In genomic region chr9:129194222-129194621, GRCh38 we compare ENCODE assay signal across 18 cellular contexts. TPM values are rescaled to one million over a fixed set of nuclear protein-coding genes. Genes with fewer than 3 reads are reported as not detected.
DNase-seq lines count a peak whose midpoint lies in the region; ATAC-seq, FAIRE-seq and TF ChIP-seq lines count a peak whose summit lies in the region.
"Had no signal": no experiment of that assay in that cellular context is flagged by ENCODE, and none has a peak within 500 bp of the region (broad histone marks: within the 10 kb centered on the region; RNA-seq: fewer than 3 reads in every experiment).

No MANE protein-coding gene starts in this region.

- H3K4me1 ChIP-seq in A549 (no peaks in the 10 kb centered on the region), vagina (peaks cover 32% of the 10 kb centered on the region)

- H3K4me3 Mint-ChIP-seq in neural crest cell: no peak overlapping the region
- H3K4me3 Mint-ChIP-seq in activated naive CD4-positive, alpha-beta T cell treated with anti-CD3 and anti-CD28 coated beads for 36 hours: no peak overlapping the region
- H3K4me3 Mint-ChIP-seq: B cell; CD4-positive, alpha-beta T cell had no signal

- peaks cover 36% of the 10 kb centered on the region; the same call in 2 of the 3 replicates for H3K9me3 ChIP-seq in A549
- H3K9me3 ChIP-seq in vagina: no peaks in the 10 kb centered on the region
- H3K9me3 ChIP-seq: Caco-2 had no signal

- H3K4me2 ChIP-seq in A549: no peak overlapping the region

- DNase-seq in A549 (ENCODE audit: low read depth in 1 of 2, low spot score in 1 of 2): no peak
- DNase-seq in SK-MEL-5 (ENCODE audit: low read depth, low spot score): peak; percentile 32
- DNase-seq in neural crest cell (ENCODE audit: low read depth, low spot score): no peak
- DNase-seq in vagina (ENCODE audit: extremely low spot score in 2 of 2): no peak
- no peak for DNase-seq in RWPE1 (ENCODE audit: low spot score)
- DNase-seq in activated naive CD4-positive, alpha-beta T cell treated with anti-CD3 and anti-CD28 coated beads for 36 hours: no peak
- DNase-seq in C1 segment of cervical spinal cord (lab: John Stamatoyannopoulos, UW): no peak
- DNase-seq: 8988T; Caco-2; CD4-positive, alpha-beta T cell; HCEC 1CT had no signal

- H3K27ac Mint-ChIP-seq in neural crest cell (ENCODE audit: unreplicated experiment): peak overlapping the region; percentile 65
- no peak overlapping the region for H3K27ac Mint-ChIP-seq in activated naive CD4-positive, alpha-beta T cell treated with anti-CD3 and anti-CD28 coated beads for 36 hours
- H3K27ac Mint-ChIP-seq: B cell; CD4-positive, alpha-beta T cell had no signal

- H3K27ac ChIP-seq in A549 (no peak overlapping the region; a peak in 1 of 6 replicates), vagina (peak overlapping the region; percentile 35), RWPE1 (no peak overlapping the region)
- H3K27ac ChIP-seq: C4-2B had no signal

- in situ Hi-C loops in SK-MEL-5 (cut with HindIII; ENCODE audit: low pct_unique_long_range_greater_than_20kb, low sequenced_read_pairs): no loop called here

- POLR2A ChIA-PET in A549 (lab: Yijun Ruan, JAX) (no interaction called here), RWPE1 (lab: Yijun Ruan, JAX; ENCODE audit: low non-redundant PET) (no interaction called here)

- no peak for TF ChIP-seq EP300 in A549 (IDR thresholded peaks at IDR 0.05)

- no peaks in the 10 kb centered on the region for H3K27me3 Mint-ChIP-seq in neural crest cell (ENCODE audit: low read depth)
- peaks cover 4% of the 10 kb centered on the region for H3K27me3 Mint-ChIP-seq in activated naive CD4-positive, alpha-beta T cell treated with anti-CD3 and anti-CD28 coated beads for 36 hours (ENCODE audit: low read depth)
- H3K27me3 Mint-ChIP-seq: CD4-positive, alpha-beta T cell had no signal

- no peak overlapping the region for H3K4me3 ChIP-seq in A549
- H3K4me3 ChIP-seq in vagina: no peak overlapping the region

- intact Hi-C loops in vagina (cut with DNase I): no loop called here
- intact Hi-C loops in activated naive CD4-positive, alpha-beta T cell treated with anti-CD3 and anti-CD28 coated beads for 36 hours (cut with micrococcal nuclease): no loop called here

- H3K36me3 Mint-ChIP-seq in neural crest cell (ENCODE audit: low read depth): no peaks in the 10 kb centered on the region
- no peaks in the 10 kb centered on the region for H3K36me3 Mint-ChIP-seq in activated naive CD4-positive, alpha-beta T cell treated with anti-CD3 and anti-CD28 coated beads for 36 hours (ENCODE audit: low read depth)

- WGBS in A549 (ENCODE audit: missing lambda C conversion rate): 42% methylated on average over 3 of the region's 3 CpGs

- no peak for TF ChIP-seq POLR2A in A549 (IDR thresholded peaks at IDR 0.05; ENCODE audit: low read length)
- no peak for TF ChIP-seq POLR2A in vagina (IDR thresholded peaks at IDR 0.05)

- H3K36me3 ChIP-seq in vagina: no peaks in the 10 kb centered on the region

- CTCF ChIA-PET in A549 (lab: Yijun Ruan, JAX) (interaction anchor here (0.8 to 1.3 kb wide), 3 partner anchors 12 to 86 kb away, joined by 3 to 6 read pairs (median 4); no protein-coding TSS in a partner anchor), RWPE1 (lab: Yijun Ruan, JAX) (interaction anchor here (0.6 to 0.7 kb wide), 4 partner anchors 19 to 544 kb away, joined by 3 to 6 read pairs (median 3); no protein-coding TSS in a partner anchor)
- CTCF ChIA-PET in activated naive CD4-positive, alpha-beta T cell treated with anti-CD3 and anti-CD28 coated beads for 36 hours (lab: Charles Lee): no interaction called here

- H3K27me3 ChIP-seq in vagina: no peaks in the 10 kb centered on the region

- ATAC-seq in A549: peak; percentile 20 to 36; a peak in 3 of 6 replicates

- H3K9me3 Mint-ChIP-seq in neural crest cell: peaks cover 2% of the 10 kb centered on the region
- H3K9me3 Mint-ChIP-seq in activated naive CD4-positive, alpha-beta T cell treated with anti-CD3 and anti-CD28 coated beads for 36 hours: no peaks in the 10 kb centered on the region
- H3K9me3 Mint-ChIP-seq: CD4-positive, alpha-beta T cell had no signal

- no peak for TF ChIP-seq RAD21 in A549 (conservative IDR thresholded peaks at IDR 0.05 in 1 of 2, IDR thresholded peaks at IDR 0.05 in 1 of 2)

- TF ChIP-seq CTCF in A549 (IDR thresholded peaks at IDR 0.05) (no peak), neural crest cell (conservative IDR thresholded peaks at IDR 0.05) (no peak), vagina (IDR thresholded peaks at IDR 0.05) (no peak), RWPE1 (conservative IDR thresholded peaks at IDR 0.05; ENCODE audit: low read depth) (no peak)

- no peak for FAIRE-seq in A549 (lab: Jason Lieb, UNC)
- FAIRE-seq: D721Med, G401.6, GM12891, GM19239, H54 had no signal

- peaks cover 19% of the 10 kb centered on the region for H3K4me1 Mint-ChIP-seq in neural crest cell
- H3K4me1 Mint-ChIP-seq in activated naive CD4-positive, alpha-beta T cell treated with anti-CD3 and anti-CD28 coated beads for 36 hours (ENCODE audit: low read depth): peaks cover 2% of the 10 kb centered on the region
- H3K4me1 Mint-ChIP-seq: B cell had no signal

TF ChIP-seq in A549, 52 proteins besides CTCF, POLR2A, EP300 and RAD21:
- TF ChIP-seq ZFP36 (IDR thresholded peaks at IDR 0.05; ENCODE audit: borderline replicate concordance, partially characterized antibody): peak; percentile 76
- TF ChIP-seq CHD4 (IDR thresholded peaks at IDR 0.05; ENCODE audit: borderline replicate concordance): no peak

RNA-seq across cellular contexts. Expression of gene IER5L, which starts 16.2 kb away (rescaled TPM):
- 16.8 and 25.1 TPM in 2 replicates for polyA plus RNA-seq in A549 (2011; rRNA removed)
- polyA plus RNA-seq in A549 (2012; cell fraction: cytosol; rRNA removed): 51.4 and 90.0 TPM in 2 replicates
- 63.3 and 123 TPM in 2 replicates for polyA plus RNA-seq in A549 (2012; cell fraction: nucleus; rRNA removed)
- 47.9 to 67.5 TPM (median 54.9 TPM) in 3 replicates for polyA plus RNA-seq in A549 (2017; fragmentation: RNase III; extraction: RNeasy Plus Mini Kit Qiagen cat#74134 plus additional on column Dnase treatment)
- polyA minus RNA-seq in A549 (2011; rRNA and poly(A)+ RNA removed): 18.1 and 21.3 TPM in 2 replicates
- 53.9 and 57.1 TPM in 2 replicates for total RNA-seq in SK-MEL-5 (2014; rRNA removed; shearing (Covaris generic))
- 70.4 and 75.0 TPM in 2 replicates for polyA plus RNA-seq in SK-MEL-5 (2015; cell fraction: cytosol; rRNA removed)
- 17.7 and 39.4 TPM in 2 replicates for polyA plus RNA-seq in SK-MEL-5 (2015; cell fraction: nucleus; rRNA removed)
- total RNA-seq in neural crest cell: 19.1 and 19.9 TPM in 2 replicates
- 34.4 TPM for total RNA-seq in vagina
- total RNA-seq in activated naive CD4-positive, alpha-beta T cell treated with anti-CD3 and anti-CD28 coated beads for 36 hours: 1 to 10 TPM; 1.1 to 1.6 TPM
